9 cellular contexts compared by ENCODE assay signal in the genomic region with DNA sequence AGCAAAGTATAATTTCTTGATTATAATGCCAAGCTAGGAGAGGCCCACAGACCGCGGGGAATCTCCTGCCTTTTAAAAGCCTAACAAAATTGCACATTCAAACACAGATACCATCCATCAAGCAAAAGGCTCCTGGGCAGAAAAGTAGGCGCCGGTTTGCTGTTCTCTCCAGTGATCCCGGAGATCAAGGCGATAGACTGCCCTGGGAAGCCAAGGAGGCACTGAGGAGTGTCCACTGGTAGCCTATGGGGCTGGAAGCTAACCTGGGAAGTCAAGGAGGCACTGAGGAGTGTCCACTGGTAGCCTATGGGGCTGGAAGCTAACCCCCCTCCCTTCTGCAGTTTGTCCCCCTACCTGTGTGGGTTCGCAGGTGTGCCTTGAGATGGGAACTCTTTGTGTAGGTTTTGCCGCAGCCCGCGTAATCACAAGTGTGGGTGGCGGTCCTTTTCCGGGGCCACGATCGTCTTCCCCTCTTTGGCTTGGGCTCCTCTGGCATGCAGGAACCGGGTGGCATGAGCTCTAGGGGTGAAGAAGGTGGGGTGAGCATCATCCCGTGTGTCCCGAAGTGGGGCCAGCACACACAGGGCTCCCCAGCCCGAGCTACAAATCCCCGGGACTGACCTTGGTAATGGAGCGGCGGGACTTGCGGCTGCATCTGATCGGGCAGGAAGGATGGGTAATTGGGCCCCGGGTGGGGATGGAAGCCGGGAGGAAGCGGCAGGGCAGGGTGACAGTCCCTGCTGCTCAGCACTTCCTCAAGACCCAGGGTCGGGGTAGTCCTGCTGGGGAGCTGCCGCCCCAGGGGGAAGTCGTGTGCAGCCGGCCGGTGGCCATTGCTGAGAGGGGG. TPM values are rescaled to one million over a fixed set of nuclear protein-coding genes. Genes with fewer than 3 reads are reported as not detected.
DNase-seq lines count a peak whose midpoint lies in the region; ATAC-seq, FAIRE-seq and TF ChIP-seq lines count a peak whose summit lies in the region.
"Had no signal": no experiment of that assay in that cellular context is flagged by ENCODE, and none has a peak within 500 bp of the region (broad histone marks: within the 10 kb centered on the region; RNA-seq: fewer than 3 reads in every experiment).

No MANE protein-coding gene starts in this region.

- dilution Hi-C loops in endothelial cell of umbilical vein (cut with MboI; ENCODE audit: extremely low pct_ligation_motif_present, low sequenced_read_pairs), result no loop called here

- peak; percentile 49 for FAIRE-seq in endothelial cell of umbilical vein (lab: Jason Lieb, UNC)

- peaks cover 19% of the 10 kb centered on the region for H3K4me1 ChIP-seq in endothelial cell of umbilical vein (ENCODE audit: control insufficient read depth, extremely low read depth, insufficient read depth, low read length)
- H3K4me1 ChIP-seq in mononuclear cell (ENCODE audit: insufficient read depth, low read length), result peaks cover 59% of the 10 kb centered on the region
- H3K4me1 ChIP-seq in SJCRH30, result no peaks in the 10 kb centered on the region

- H3K9me3 ChIP-seq in endothelial cell of umbilical vein (replicated peaks; ENCODE audit: control insufficient read depth, insufficient read depth, low read length) (no peaks in the 10 kb centered on the region), mononuclear cell (ENCODE audit: low read depth, low read length) (no peaks in the 10 kb centered on the region), SJCRH30 (replicated peaks) (no peaks in the 10 kb centered on the region)

- no peak for TF ChIP-seq POLR2A in endothelial cell of umbilical vein (IDR thresholded peaks at IDR 0.05; ENCODE audit: low read depth, low read length)

- TF ChIP-seq CTCF in endothelial cell of umbilical vein (IDR thresholded peaks at IDR 0.05; ENCODE audit: extremely low read depth in 1 of 2, insufficient read depth in 1 of 2, low read depth in 1 of 2, low read length in 2 of 2), result no peak
- no peak for TF ChIP-seq CTCF in type B pancreatic cell (conservative IDR thresholded peaks at IDR 0.05)

- BruUV-seq in endothelial cell of umbilical vein (replicated peaks; lab: Mats Ljungman, UMichigan), result no TSS peak

- peak overlapping the region; percentile 69 for H2AFZ ChIP-seq in endothelial cell of umbilical vein (ENCODE audit: low read depth, low read length)

- H3K27me3 ChIP-seq in endothelial cell of umbilical vein (ENCODE audit: control insufficient read depth in 2 of 2, insufficient read depth in 2 of 2, low read length in 2 of 2) (peaks cover 8 to 18% of the 10 kb centered on the region in 2 experiments), mononuclear cell (ENCODE audit: insufficient read depth, low read length) (peaks cover 54% of the 10 kb centered on the region), SJCRH30 (no peaks in the 10 kb centered on the region)

- H3K4me2 ChIP-seq in endothelial cell of umbilical vein (ENCODE audit: insufficient read depth, low read length), result peak overlapping the region; percentile 26

- H3K27me3 Mint-ChIP-seq in activated CD4-positive, alpha-beta T cell treated with anti-CD3 and anti-CD28 coated beads, Interleukin-2, amount 10 ng/mL, durations not matched to agents 24 days and 14 days, result peaks cover 60% of the 10 kb centered on the region
- peaks cover 48% of the 10 kb centered on the region for H3K27me3 Mint-ChIP-seq in activated CD4-positive, alpha-beta T cell treated with anti-CD3 and anti-CD28 coated beads for 36 hours
- peaks cover 55% of the 10 kb centered on the region for H3K27me3 Mint-ChIP-seq in type B pancreatic cell

- no peaks in the 10 kb centered on the region for H3K9me3 Mint-ChIP-seq in activated CD4-positive, alpha-beta T cell treated with anti-CD3 and anti-CD28 coated beads, Interleukin-2, amount 10 ng/mL, durations not matched to agents 24 days and 14 days
- no peaks in the 10 kb centered on the region for H3K9me3 Mint-ChIP-seq in activated CD4-positive, alpha-beta T cell treated with anti-CD3 and anti-CD28 coated beads for 36 hours (ENCODE audit: low read depth)
- H3K9me3 Mint-ChIP-seq in type B pancreatic cell, result no peaks in the 10 kb centered on the region

- intact Hi-C loops in activated CD4-positive, alpha-beta T cell treated with anti-CD3 and anti-CD28 coated beads, Interleukin-2, amount 10 ng/mL, durations not matched to agents 24 days and 14 days (cut with micrococcal nuclease), result no loop called here
- intact Hi-C loops in activated CD4-positive, alpha-beta T cell treated with anti-CD3 and anti-CD28 coated beads for 36 hours (cut with DNase I, micrococcal nuclease), result loop anchor here in 1 of 2 experiments (5.0 to 10.0 kb wide), 3 partner anchors 150 to 1628 kb away; a partner anchor contains a TSS
- intact Hi-C loops in endothelial cell of umbilical vein (cut with micrococcal nuclease), result loop anchor here (1.0 to 10.0 kb wide), 4 partner anchors 22 to 1628 kb away; a partner anchor contains a TSS

- H3K27ac ChIP-seq in endothelial cell of umbilical vein (ENCODE audit: insufficient read depth, low read depth, low read length) (no peak overlapping the region), SJCRH30 (no peak overlapping the region)

- no peaks in the 10 kb centered on the region for H3K79me2 ChIP-seq in endothelial cell of umbilical vein (ENCODE audit: control insufficient read depth, insufficient read depth, low read length)

- peaks cover 12% of the 10 kb centered on the region for H3K4me1 Mint-ChIP-seq in activated CD4-positive, alpha-beta T cell treated with anti-CD3 and anti-CD28 coated beads, Interleukin-2, amount 10 ng/mL, durations not matched to agents 24 days and 14 days
- H3K4me1 Mint-ChIP-seq in activated CD4-positive, alpha-beta T cell treated with anti-CD3 and anti-CD28 coated beads for 36 hours, result peaks cover 20% of the 10 kb centered on the region
- peaks cover 15% of the 10 kb centered on the region for H3K4me1 Mint-ChIP-seq in type B pancreatic cell (ENCODE audit: unreplicated experiment)

- H3K9me1 ChIP-seq in endothelial cell of umbilical vein (replicated peaks; ENCODE audit: control insufficient read depth, extremely low read depth, insufficient read depth, low read length), result no peaks in the 10 kb centered on the region

- no peak overlapping the region for H3K9ac ChIP-seq in endothelial cell of umbilical vein (replicated peaks; ENCODE audit: extremely low read depth, insufficient read depth, low read length)

- H3K36me3 ChIP-seq in endothelial cell of umbilical vein (ENCODE audit: control insufficient read depth in 2 of 2, extremely low read depth in 1 of 2, insufficient read depth in 2 of 2, low read length in 2 of 2) (no peaks in the 10 kb centered on the region), SJCRH30 (no peaks in the 10 kb centered on the region)

- H3K4me3 ChIP-seq in endothelial cell of umbilical vein (replicated peaks in 1 of 3; ENCODE audit: insufficient read depth in 1 of 3, low read depth in 1 of 3, low read length in 3 of 3) (peak overlapping the region in 2 of 3 experiments; percentile 5 to 7), mononuclear cell (ENCODE audit: low read length) (peak overlapping the region; percentile 82), SJCRH30 (no peak overlapping the region)

- H3K36me3 Mint-ChIP-seq in activated CD4-positive, alpha-beta T cell treated with anti-CD3 and anti-CD28 coated beads, Interleukin-2, amount 10 ng/mL, durations not matched to agents 24 days and 14 days (ENCODE audit: low read depth), result no peaks in the 10 kb centered on the region
- H3K36me3 Mint-ChIP-seq in activated CD4-positive, alpha-beta T cell treated with anti-CD3 and anti-CD28 coated beads for 36 hours (ENCODE audit: low read depth), result no peaks in the 10 kb centered on the region
- peaks cover 16% of the 10 kb centered on the region for H3K36me3 Mint-ChIP-seq in type B pancreatic cell

- CTCF ChIA-PET in activated CD4-positive, alpha-beta T cell treated with anti-CD3 and anti-CD28 coated beads for 36 hours (lab: Charles Lee), result interaction anchor here (0.6 kb wide), 1 partner anchor 14 kb away, joined by 3 read pairs; no protein-coding TSS in a partner anchor
- CTCF ChIA-PET in endothelial cell of umbilical vein (lab: Charles Lee), result interaction anchor here (0.7 to 2.1 kb wide), 15 partner anchors 19 to 1326 kb away, joined by 3 to 10 read pairs (median 4); no protein-coding TSS in a partner anchor

- H3K4me3 Mint-ChIP-seq in activated CD4-positive, alpha-beta T cell treated with anti-CD3 and anti-CD28 coated beads, Interleukin-2, amount 10 ng/mL, durations not matched to agents 24 days and 14 days, result no peak overlapping the region
- no peak overlapping the region for H3K4me3 Mint-ChIP-seq in activated CD4-positive, alpha-beta T cell treated with anti-CD3 and anti-CD28 coated beads for 36 hours
- H3K4me3 Mint-ChIP-seq in type B pancreatic cell, result peak overlapping the region; percentile 92

- DNase-seq in activated CD4-positive, alpha-beta T cell treated with anti-CD3 and anti-CD28 coated beads, Interleukin-2, amount 10 ng/mL, durations not matched to agents 24 days and 14 days, result peak; percentile 54
- no peak for DNase-seq in activated CD4-positive, alpha-beta T cell treated with anti-CD3 and anti-CD28 coated beads for 36 hours
- DNase-seq in endothelial cell of umbilical vein (ENCODE audit: low read depth, low spot score) (no peak), type B pancreatic cell (ENCODE audit: extremely low spot score, unreplicated experiment) (no peak), NCI-H1105 (lab: John Stamatoyannopoulos, UW) (no peak), SJCRH30 (no peak)
- DNase-seq: central memory CD4-positive, alpha-beta T cell had no signal

- no peak overlapping the region for H3K27ac Mint-ChIP-seq in activated CD4-positive, alpha-beta T cell treated with anti-CD3 and anti-CD28 coated beads, Interleukin-2, amount 10 ng/mL, durations not matched to agents 24 days and 14 days
- no peak overlapping the region for H3K27ac Mint-ChIP-seq in activated CD4-positive, alpha-beta T cell treated with anti-CD3 and anti-CD28 coated beads for 36 hours
- peak overlapping the region; percentile 61 for H3K27ac Mint-ChIP-seq in type B pancreatic cell

- ATAC-seq in activated CD4-positive, alpha-beta T cell treated with anti-CD3 and anti-CD28 coated beads for 36 hours, result no peak
- ATAC-seq in GM19467 (IDR thresholded peaks at IDR 0.05; ENCODE audit: unreplicated experiment), result no peak

- POLR2A ChIA-PET in activated CD4-positive, alpha-beta T cell treated with anti-CD3 and anti-CD28 coated beads for 36 hours (lab: Charles Lee), result no interaction called here
- POLR2A ChIA-PET in endothelial cell of umbilical vein (lab: Charles Lee), result no interaction called here

- H4K20me1 ChIP-seq in endothelial cell of umbilical vein (replicated peaks; ENCODE audit: control insufficient read depth, extremely low read depth, insufficient read depth, low read length), result no peaks in the 10 kb centered on the region

RNA-seq across cellular contexts. Expression of a gene that starts 2.7 kb away (rescaled TPM):
- 1.0 and 1.2 TPM in 2 replicates for total RNA-seq in activated CD4-positive, alpha-beta T cell treated with anti-CD3 and anti-CD28 coated beads, Interleukin-2, amount 10 ng/mL, durations not matched to agents 24 days and 14 days
- 1 to 10 TPM in 1 of 2 experiments, under 1 TPM in 1; 0.88 to 1.2 TPM for total RNA-seq in activated CD4-positive, alpha-beta T cell treated with anti-CD3 and anti-CD28 coated beads for 36 hours
- total RNA-seq in endothelial cell of umbilical vein (1.5 and 3.8 TPM in 2 replicates), mononuclear cell (61.5 TPM), type B pancreatic cell (ENCODE audit: low replicate concordance) (49.5 and 136 TPM in 2 replicates)
- polyA plus RNA-seq in endothelial cell of umbilical vein, result 2.4 and 2.7 TPM in 2 replicates
- 1.2 and 2.8 TPM in 2 replicates for polyA plus RNA-seq in endothelial cell of umbilical vein (2011; cell fraction: cytosol; rRNA removed)
- 18.1 and 22.2 TPM in 2 replicates for polyA plus RNA-seq in endothelial cell of umbilical vein (2011; cell fraction: nucleus; rRNA removed)
- polyA plus RNA-seq in endothelial cell of umbilical vein (2012), result 1.5 and 4.1 TPM in 2 replicates
- 2.0 and 2.1 TPM in 2 replicates for polyA minus RNA-seq in endothelial cell of umbilical vein
- polyA minus RNA-seq in endothelial cell of umbilical vein (2011; cell fraction: cytosol; rRNA and poly(A)+ RNA removed), result 29.9 TPM
- polyA minus RNA-seq in endothelial cell of umbilical vein (2011; cell fraction: nucleus; rRNA and poly(A)+ RNA removed), result 10.1 and 26.4 TPM in 2 replicates
- 3.8 and 3.9 TPM in 2 replicates for total RNA-seq in SJCRH30 (2014; rRNA removed; shearing (Covaris generic))

Comparison
In these comparisons a context has a peak if more than half of its experiments do, and no peak if none do; other contexts are left out.
1. RNA of a gene that starts 2.7 kb away (total RNA-seq): 61.5 TPM in mononuclear cell (single experiment) and 49.5 to 136 TPM in type B pancreatic cell; 3.8 to 3.9 TPM in SJCRH30, 1.5 to 3.8 TPM in endothelial cell of umbilical vein, 0.88 to 1.2 TPM in activated CD4-positive, alpha-beta T cell treated with anti-CD3 and anti-CD28 coated beads for 36 hours and 1.0 to 1.2 TPM in activated CD4-positive, alpha-beta T cell treated with anti-CD3 and anti-CD28 coated beads, Interleukin-2, amount 10 ng/mL, durations not matched to agents 24 days and 14 days; every median in the first group is over 10 times any median in the second.